ENCODE assay signal across 9 cellular contexts in the genomic region with DNA sequence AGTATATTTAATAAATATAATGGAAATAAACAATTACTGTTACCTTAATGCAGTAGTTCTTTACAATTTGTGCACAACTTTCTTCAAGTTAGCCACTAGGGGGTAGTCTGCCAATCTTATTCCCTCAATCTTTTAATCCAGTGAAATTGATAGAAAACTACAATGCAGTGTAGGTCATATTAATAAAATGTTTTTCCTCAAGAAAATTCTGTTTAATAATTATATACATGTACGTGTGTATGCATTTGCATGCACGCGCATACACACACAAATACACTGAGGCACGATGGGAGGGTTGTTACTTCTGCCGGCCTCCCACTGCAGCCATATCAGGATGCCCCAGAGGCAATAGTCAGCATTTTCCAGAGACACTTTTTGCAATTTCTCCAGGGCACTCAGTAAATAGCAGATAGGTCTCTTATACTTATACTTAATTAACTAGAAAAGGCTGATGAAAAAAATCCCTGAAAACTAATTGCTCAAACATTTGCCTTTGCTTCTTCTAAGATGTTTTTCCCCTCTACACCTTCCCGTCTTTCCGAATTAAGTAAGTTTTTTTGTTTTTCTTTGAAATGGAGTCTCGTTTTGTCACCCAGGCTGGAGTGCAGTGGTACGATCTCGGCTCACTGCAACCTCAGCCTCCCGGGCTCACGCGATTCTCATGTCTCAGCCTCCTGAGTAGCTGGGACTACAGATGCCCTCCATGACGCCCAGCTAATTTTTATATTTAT. TPM values are rescaled to one million over a fixed set of nuclear protein-coding genes. Genes with fewer than 3 reads are reported as not detected.
DNase-seq lines count a peak whose midpoint lies in the region; ATAC-seq, FAIRE-seq and TF ChIP-seq lines count a peak whose summit lies in the region.
"Had no signal": no experiment of that assay in that cellular context is flagged by ENCODE, and none has a peak within 500 bp of the region (broad histone marks: within the 10 kb centered on the region; RNA-seq: fewer than 3 reads in every experiment).

No MANE protein-coding gene starts in this region.

- H3K36me3 ChIP-seq in DOHH2 (ENCODE audit: control insufficient read depth, low read length) (no peaks in the 10 kb centered on the region), pancreas (no peaks in the 10 kb centered on the region), H7 (replicated peaks; ENCODE audit: control insufficient read depth, insufficient read depth, low read length) (no peaks in the 10 kb centered on the region)
- H3K36me3 ChIP-seq: SJCRH30 had no signal

- ATAC-seq in pancreas (no peak), HG03139 (IDR thresholded peaks at IDR 0.05; ENCODE audit: unreplicated experiment) (no peak), left lobe of liver (no peak)

- 78 to 85% methylated on average over 14 of the region's 14 CpGs for WGBS in pancreas, 2 donors

- H3F3A ChIP-seq in DOHH2 (ENCODE audit: control insufficient read depth, insufficient read depth) = peaks cover 15% of the 10 kb centered on the region

- H3K4me1 ChIP-seq in DOHH2 (ENCODE audit: control insufficient read depth, low read length) = peaks cover 19% of the 10 kb centered on the region
- H3K4me1 ChIP-seq in pancreas = peaks cover 0 to 11% (median 8%) of the 10 kb centered on the region in 3 donors
- H3K4me1 ChIP-seq: SJCRH30 had no signal

- no peaks in the 10 kb centered on the region for H3K79me2 ChIP-seq in DOHH2 (ENCODE audit: control insufficient read depth, low read length)

- H4K20me1 ChIP-seq in DOHH2 (ENCODE audit: control insufficient read depth, insufficient read depth, low read depth, low read length) = no peaks in the 10 kb centered on the region; the same call in 1 of the 2 replicates

- H3K9me2 ChIP-seq in DOHH2 (replicated peaks; ENCODE audit: control insufficient read depth, low read length) = no peaks in the 10 kb centered on the region

- no peak overlapping the region for H3K4me3 ChIP-seq in DOHH2 (ENCODE audit: low read length)
- H3K4me3 ChIP-seq in pancreas = no peak overlapping the region
- no peak overlapping the region for H3K4me3 ChIP-seq in H7 (ENCODE audit: insufficient read depth, low read depth, low read length)
- H3K4me3 ChIP-seq: SJCRH30 had no signal

- TF ChIP-seq CTCF in DOHH2 (IDR thresholded peaks at IDR 0.05; ENCODE audit: low read depth, low read length, poor library complexity, severe bottlenecking) (peak; percentile 50), pancreas (IDR thresholded peaks at IDR 0.05) (peak; percentile 7 to 53 (median 32))

- intact Hi-C loops in pancreas (cut with DNase I) = no loop called here

- H3K27me3 ChIP-seq in DOHH2 (ENCODE audit: control insufficient read depth, low read length) = peaks cover 27% of the 10 kb centered on the region
- no peaks in the 10 kb centered on the region for H3K27me3 ChIP-seq in pancreas
- peaks cover 14% of the 10 kb centered on the region for H3K27me3 ChIP-seq in H7 (ENCODE audit: control insufficient read depth, insufficient read depth, low read length)
- H3K27me3 ChIP-seq: SJCRH30 had no signal

- H3K27ac ChIP-seq in DOHH2 (ENCODE audit: low read depth, low read length) = no peak overlapping the region
- H3K27ac ChIP-seq in pancreas = no peak overlapping the region
- H3K27ac ChIP-seq: SJCRH30 had no signal

- DNase-seq in M059J (ENCODE audit: low read depth) (peak; percentile 26), cerebellar cortex (ENCODE audit: low spot score) (peak; percentile 36), pancreas (no peak), H7 (no peak), KG1 (lab: John Stamatoyannopoulos, UW) (no peak), left lobe of liver (ENCODE audit: low spot score) (no peak)

- FAIRE-seq in pancreas (lab: Jason Lieb, UNC) = no peak

- H3K9me3 ChIP-seq in DOHH2 (ENCODE audit: control insufficient read depth, insufficient read depth, low read length) (peaks cover 6% of the 10 kb centered on the region), pancreas (no peaks in the 10 kb centered on the region)
- H3K9me3 ChIP-seq: SJCRH30 had no signal

- H3K4me2 ChIP-seq in DOHH2 (ENCODE audit: low read length) = no peak overlapping the region

RNA-seq across cellular contexts. Expression of gene GAB2, which starts 3.1 kb away (rescaled TPM):
- 1.7 and 2.9 TPM in 2 replicates for total RNA-seq in M059J (2014; rRNA removed; shearing (Covaris generic))
- total RNA-seq in pancreas (10 to 100 TPM in 3 of 6 donors, 1 to 10 TPM in 3; 6.7 to 17.8 (median 10.4) TPM), left lobe of liver (4.5 TPM)
- polyA plus RNA-seq in pancreas = 1 to 10 TPM; 3.1 to 3.3 TPM
- total RNA-seq in H7 (2014; rRNA removed; shearing (Covaris generic)) = 7.6 and 9.6 TPM in 2 replicates

Comparison
In these comparisons a context has a peak if more than half of its experiments do, and no peak if none do; other contexts are left out.
1. DNase-seq: peak in M059J (single experiment) and cerebellar cortex (single experiment); none in pancreas (0 of 6), H7 (single experiment), KG1 (single experiment) and left lobe of liver (single experiment).